ENCODE assay signal across 33 cellular contexts in the genomic region with DNA sequence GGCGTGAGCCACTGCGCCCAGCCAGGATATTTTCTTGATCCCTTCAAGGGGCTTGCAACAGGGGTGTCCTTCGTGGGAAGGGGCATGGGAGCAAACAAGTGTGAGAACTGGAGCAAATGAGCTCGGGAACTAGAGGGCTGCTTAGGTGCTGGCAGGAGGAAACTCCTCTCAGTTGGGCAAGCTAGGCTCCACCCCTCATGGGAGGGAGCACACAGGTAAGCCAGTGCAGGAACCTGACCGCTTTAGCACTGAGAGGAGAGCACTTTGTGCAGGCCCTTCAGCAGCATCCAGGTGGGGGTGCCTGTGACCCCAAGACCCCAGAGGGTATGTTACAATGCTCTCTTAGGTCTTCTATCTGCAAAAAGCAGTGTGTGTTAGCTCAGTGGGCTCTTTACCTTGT.
"Had no signal": no experiment of that assay in that cellular context is flagged by ENCODE, and none has a peak within 500 bp of the region (broad histone marks: within the 10 kb centered on the region; RNA-seq: fewer than 3 reads in every experiment).

No MANE protein-coding gene starts in this region.

- DNase-seq: activated CD4-positive, alpha-beta memory T cell treated with anti-CD3 and anti-CD28 coated beads, Interleukin-2, amount 10 ng/mL, durations not matched to agents 7 days and 5 days; activated CD4-positive, alpha-beta T cell treated with anti-CD3 and anti-CD28 coated beads for 1 hour; activated CD4-positive, alpha-beta T cell treated with anti-CD3 and anti-CD28 coated beads for 4 hours; activated CD4-positive, alpha-beta T cell treated with anti-CD3 and anti-CD28 coated beads, Interleukin-2, amount 10 ng/mL, durations not matched to agents 7 days and 5 days; activated CD4-positive, alpha-beta T cell treated with anti-CD3 and anti-CD28 coated beads, Interleukin-2, amount 50 U/mL, for 4 hours; activated CD8-positive, alpha-beta memory T cell treated with anti-CD3 and anti-CD28 coated beads for 24 hours; activated effector memory CD4-positive, alpha-beta T cell treated with anti-CD3 and anti-CD28 coated beads, Interleukin-2, amount 50 U/mL, for 16 hours; activated naive CD4-positive, alpha-beta T cell treated with anti-CD3 and anti-CD28 coated beads for 36 hours; activated naive CD8-positive, alpha-beta T cell treated with anti-CD3 and anti-CD28 coated beads, Interleukin-2, amount 10 ng/mL, durations not matched to agents 7 days and 5 days; activated T-cell treated with anti-CD3 and anti-CD28 coated beads, Interleukin-2, amount 50 U/mL, for 4 hours; amniotic stem cell; anterior cingulate cortex; brain microvascular endothelial cell; caudate nucleus; cortex of kidney; dermis blood vessel endothelial cell; effector CD4-positive, alpha-beta T cell; effector memory CD8-positive, alpha-beta T cell; esophagus squamous epithelium; foreskin melanocyte; heart right ventricle; SW 1271; T-cell; T-helper 2 cell had no signal

- H3K9me3 Mint-ChIP-seq: activated CD4-positive, alpha-beta T cell treated with anti-CD3 and anti-CD28 coated beads, Interleukin-2, amount 10 ng/mL, durations not matched to agents 7 days and 5 days; activated naive CD4-positive, alpha-beta T cell treated with anti-CD3 and anti-CD28 coated beads for 36 hours; activated naive CD8-positive, alpha-beta T cell treated with anti-CD3 and anti-CD28 coated beads, Interleukin-2, amount 10 ng/mL, durations not matched to agents 7 days and 5 days had no signal

- H3K36me3 ChIP-seq: brain microvascular endothelial cell, esophagus squamous epithelium, gastroesophageal sphincter, heart right ventricle had no signal

- H3K4me3 ChIP-seq: esophagus squamous epithelium, gastroesophageal sphincter, heart right ventricle had no signal

- H3K36me3 Mint-ChIP-seq: activated naive CD4-positive, alpha-beta T cell treated with anti-CD3 and anti-CD28 coated beads, Interleukin-2, amount 50 U/mL, for 72 hours; activated naive CD8-positive, alpha-beta T cell treated with anti-CD3 and anti-CD28 coated beads, Interleukin-2, amount 10 ng/mL, durations not matched to agents 7 days and 5 days; T-cell had no signal

- H3K4me1 ChIP-seq: esophagus squamous epithelium, gastroesophageal sphincter, heart right ventricle had no signal

- H3K4me3 Mint-ChIP-seq: activated CD4-positive, alpha-beta memory T cell treated with anti-CD3 and anti-CD28 coated beads, Interleukin-2, amount 10 ng/mL, durations not matched to agents 7 days and 5 days; activated CD4-positive, alpha-beta T cell treated with anti-CD3 and anti-CD28 coated beads, Interleukin-2, amount 10 ng/mL, durations not matched to agents 7 days and 5 days; activated naive CD4-positive, alpha-beta T cell treated with anti-CD3 and anti-CD28 coated beads for 36 hours; activated naive CD8-positive, alpha-beta T cell treated with anti-CD3 and anti-CD28 coated beads, Interleukin-2, amount 10 ng/mL, durations not matched to agents 7 days and 5 days; activated T-cell treated with anti-CD3 and anti-CD28 coated beads, Interleukin-2, amount 50 U/mL, for 4 hours; effector memory CD8-positive, alpha-beta T cell; T-cell had no signal

- H3K27ac ChIP-seq: brain microvascular endothelial cell, epithelial cell of prostate, esophagus squamous epithelium, gastroesophageal sphincter, heart right ventricle had no signal

- H3K4me1 Mint-ChIP-seq: activated CD4-positive, alpha-beta memory T cell treated with anti-CD3 and anti-CD28 coated beads, Interleukin-2, amount 10 ng/mL, durations not matched to agents 7 days and 5 days; activated CD4-positive, alpha-beta T cell treated with anti-CD3 and anti-CD28 coated beads, Interleukin-2, amount 10 ng/mL, durations not matched to agents 7 days and 5 days; activated naive CD8-positive, alpha-beta T cell treated with anti-CD3 and anti-CD28 coated beads, Interleukin-2, amount 10 ng/mL, durations not matched to agents 7 days and 5 days; T-cell had no signal

- H3K27me3 ChIP-seq: brain microvascular endothelial cell, esophagus squamous epithelium, gastroesophageal sphincter, heart right ventricle had no signal

- H3K27me3 Mint-ChIP-seq: activated CD4-positive, alpha-beta memory T cell treated with anti-CD3 and anti-CD28 coated beads, Interleukin-2, amount 10 ng/mL, durations not matched to agents 7 days and 5 days; activated CD4-positive, alpha-beta T cell treated with anti-CD3 and anti-CD28 coated beads, Interleukin-2, amount 10 ng/mL, durations not matched to agents 7 days and 5 days; activated naive CD8-positive, alpha-beta T cell treated with anti-CD3 and anti-CD28 coated beads, Interleukin-2, amount 10 ng/mL, durations not matched to agents 7 days and 5 days; effector memory CD8-positive, alpha-beta T cell; T-cell had no signal

- H3K27ac Mint-ChIP-seq: activated CD4-positive, alpha-beta memory T cell treated with anti-CD3 and anti-CD28 coated beads, Interleukin-2, amount 10 ng/mL, durations not matched to agents 7 days and 5 days; activated CD4-positive, alpha-beta T cell treated with anti-CD3 and anti-CD28 coated beads, Interleukin-2, amount 10 ng/mL, durations not matched to agents 7 days and 5 days; activated naive CD4-positive, alpha-beta T cell treated with anti-CD3 and anti-CD28 coated beads for 36 hours; activated naive CD4-positive, alpha-beta T cell treated with anti-CD3 and anti-CD28 coated beads, Interleukin-2, amount 50 U/mL, for 72 hours; activated naive CD8-positive, alpha-beta T cell treated with anti-CD3 and anti-CD28 coated beads, Interleukin-2, amount 10 ng/mL, durations not matched to agents 7 days and 5 days; activated T-helper 2 cell treated with anti-CD3 and anti-CD28 coated beads, Interferon-gamma antibody, Interleukin-2, Interleukin-4, amounts not matched to agents 10 μg/mL and 5 μg/mL and 100 μg/mL, durations not matched to agents 14 hours and 24 hours and 36 hours; effector memory CD8-positive, alpha-beta T cell; T-cell had no signal

- H3K9me3 ChIP-seq: esophagus squamous epithelium, gastroesophageal sphincter had no signal

- FAIRE-seq: astrocyte, bronchial epithelial cell, colon, endometrium, endothelial cell of umbilical vein had no signal
